ENCODE assay signal across 17 cellular contexts in the genomic region with DNA sequence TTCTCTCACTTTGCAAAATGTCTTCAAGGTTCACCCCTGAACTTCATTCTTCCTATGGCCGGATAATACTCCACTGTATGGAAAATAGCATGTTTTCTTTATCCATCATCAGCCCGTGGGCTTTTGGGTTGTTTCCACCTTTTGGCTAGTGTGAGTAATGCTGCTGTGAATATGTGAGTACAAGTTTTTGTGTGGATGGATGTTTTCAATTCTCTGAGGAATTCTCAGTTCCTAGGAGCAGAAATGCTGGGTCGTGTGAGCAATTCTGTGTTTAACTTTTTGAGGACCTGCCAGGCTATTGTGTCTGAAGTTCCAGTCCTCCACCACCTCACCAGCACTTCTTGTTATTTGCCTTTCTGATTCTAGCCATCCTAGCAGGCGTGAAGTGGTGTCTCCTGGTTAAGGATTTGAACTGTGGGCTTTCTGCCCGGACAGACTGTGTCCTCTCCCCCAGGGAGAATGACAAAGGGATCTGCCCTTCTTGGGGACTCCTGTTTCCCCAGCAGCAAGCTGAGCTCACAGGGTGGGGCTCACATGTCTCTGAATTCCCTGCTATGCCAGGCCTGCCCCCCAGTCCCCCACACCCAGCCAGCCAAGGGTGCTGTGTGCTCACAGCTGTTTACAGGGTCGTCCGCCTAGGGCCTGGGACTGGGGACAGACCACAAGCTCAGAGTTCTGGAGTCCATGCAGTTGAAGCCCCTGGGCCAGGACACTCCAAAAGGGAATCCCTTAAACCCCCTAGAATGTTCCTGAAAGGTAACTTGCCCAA.
DNase-seq lines count a peak whose midpoint lies in the region; ATAC-seq and TF ChIP-seq lines count a peak whose summit lies in the region.
"Had no signal": no experiment of that assay in that cellular context is flagged by ENCODE, and none has a peak within 500 bp of the region (broad histone marks: within the 10 kb centered on the region; RNA-seq: fewer than 3 reads in every experiment).

No MANE protein-coding gene starts in this region.

- H3K27ac ChIP-seq in right atrium auricular region (peak overlapping the region; percentile 87), mammary epithelial cell (ENCODE audit: insufficient read depth, low read depth, low read length) (no peak overlapping the region), gastroesophageal sphincter (peak overlapping the region in 3 of 4 donors; percentile 80 to 83 (median 83)), MM.1S (ENCODE audit: low read length) (no peak overlapping the region)
- H3K27ac ChIP-seq: A549 had no signal

- no peak for TF ChIP-seq CTCF in right atrium auricular region (IDR thresholded peaks at IDR 0.05)
- no peak for TF ChIP-seq CTCF in mammary epithelial cell (conservative IDR thresholded peaks at IDR 0.05 in 1 of 2, IDR thresholded peaks at IDR 0.05 in 1 of 2; ENCODE audit: extremely low read depth in 1 of 2, insufficient read depth in 1 of 2, low read depth in 1 of 2, low read length in 2 of 2)
- TF ChIP-seq CTCF in gastroesophageal sphincter (IDR thresholded peaks at IDR 0.05) = no peak
- no peak for TF ChIP-seq CTCF in MM.1S (IDR thresholded peaks at IDR 0.05; ENCODE audit: low read length)

- CTCF ChIA-PET in mammary epithelial cell (lab: Charles Lee; ENCODE audit: low non-redundant PET) = no interaction called here

- H3K4me2 ChIP-seq in mammary epithelial cell (ENCODE audit: insufficient read depth, low read depth, low read length) = no peak overlapping the region
- H3K4me2 ChIP-seq in MM.1S (ENCODE audit: low read depth, low read length) = no peak overlapping the region
- H3K4me2 ChIP-seq: A549 had no signal

- H3K9ac ChIP-seq in mammary epithelial cell (ENCODE audit: insufficient read depth, low read length) = no peak overlapping the region
- H3K9ac ChIP-seq in MM.1S (ENCODE audit: low read length) = no peak overlapping the region

- WGBS in mammary epithelial cell (ENCODE audit: low coverage, missing lambda C conversion rate) = 78% methylated on average over 7 of the region's 7 CpGs
- 26 to 35% methylated on average over 2 to 3 of the region's 7 CpGs for WGBS in gastroesophageal sphincter (ENCODE audit: low coverage in 1 of 2), 2 donors

- no peaks in the 10 kb centered on the region for H3K9me3 ChIP-seq in right atrium auricular region
- no peaks in the 10 kb centered on the region for H3K9me3 ChIP-seq in mammary epithelial cell (replicated peaks; ENCODE audit: insufficient read depth, low read length)
- no peaks in the 10 kb centered on the region for H3K9me3 ChIP-seq in gastroesophageal sphincter
- H3K9me3 ChIP-seq in MM.1S (replicated peaks; ENCODE audit: insufficient read depth, low read length) = no peaks in the 10 kb centered on the region
- H3K9me3 ChIP-seq: A549, tibial nerve had no signal

- no peak for TF ChIP-seq EP300 in gastroesophageal sphincter (IDR thresholded peaks at IDR 0.05)

- H3K9me2 ChIP-seq in MM.1S (replicated peaks; ENCODE audit: insufficient read depth, low read length) = no peaks in the 10 kb centered on the region

- H3K4me3 ChIP-seq in right atrium auricular region (no peak overlapping the region), mammary epithelial cell (replicated peaks in 1 of 3; ENCODE audit: insufficient read depth in 1 of 3, low read depth in 2 of 3, low read length in 3 of 3) (no peak overlapping the region), gastroesophageal sphincter (no peak overlapping the region), MM.1S (ENCODE audit: low read length) (no peak overlapping the region)
- H3K4me3 ChIP-seq: A549, GM12878, tibial nerve had no signal

- H3K27me3 ChIP-seq in right atrium auricular region (no peaks in the 10 kb centered on the region), mammary epithelial cell (ENCODE audit: insufficient read depth, low read length) (no peaks in the 10 kb centered on the region), gastroesophageal sphincter (no peaks in the 10 kb centered on the region), MM.1S (replicated peaks; ENCODE audit: insufficient read depth, low read length) (peaks cover 44% of the 10 kb centered on the region)
- H3K27me3 ChIP-seq: tibial nerve had no signal

- H3F3A ChIP-seq in MM.1S (ENCODE audit: insufficient read depth, low read length) = no peaks in the 10 kb centered on the region

- no TSS peak for BruUV-seq in mammary epithelial cell (replicated peaks; lab: Mats Ljungman, UMichigan)

- H2AFZ ChIP-seq in mammary epithelial cell (ENCODE audit: low read depth, low read length) = no peak overlapping the region
- no peak overlapping the region for H2AFZ ChIP-seq in MM.1S (ENCODE audit: low read length)

- H3K4me1 ChIP-seq in right atrium auricular region (peaks cover 0 to 49% of the 10 kb centered on the region in 2 donors), mammary epithelial cell (ENCODE audit: insufficient read depth, low read length) (no peaks in the 10 kb centered on the region), gastroesophageal sphincter (peaks cover 14 to 97% (median 39%) of the 10 kb centered on the region in 3 donors), MM.1S (ENCODE audit: low read length) (no peaks in the 10 kb centered on the region)

- no peak for TF ChIP-seq POLR2A in gastroesophageal sphincter (IDR thresholded peaks at IDR 0.05)

- no peak for ATAC-seq in gastroesophageal sphincter
- no peak for ATAC-seq in GM21367 (IDR thresholded peaks at IDR 0.05; ENCODE audit: unreplicated experiment)
- ATAC-seq: A549; GM12878; left colon; naive thymus-derived CD4-positive, alpha-beta T cell had no signal

- no peaks in the 10 kb centered on the region for H4K20me1 ChIP-seq in mammary epithelial cell (ENCODE audit: insufficient read depth, low read length)
- H4K20me1 ChIP-seq in MM.1S (ENCODE audit: insufficient read depth, low read length) = no peaks in the 10 kb centered on the region

- no peak for DNase-seq in right atrium auricular region (ENCODE audit: low spot score)
- no peak for DNase-seq in cardiac septum (ENCODE audit: low spot score)
- peak; percentile 82 for DNase-seq in mammary epithelial cell
- no peak for DNase-seq in SIG-M5 (lab: John Stamatoyannopoulos, UW)
- DNase-seq in MM.1S = no peak
- DNase-seq in activated gamma-delta T cell treated with Interleukin-2 at 50 U/mL for 16 hours = no peak
- DNase-seq: activated CD8-positive, alpha-beta memory T cell treated with anti-CD3 and anti-CD28 coated beads for 24 hours; activated naive CD4-positive, alpha-beta T cell treated with Interleukin-2 at 50 U/mL for 16 hours; cortex of kidney; glutamatergic neuron; left colon; naive thymus-derived CD4-positive, alpha-beta T cell had no signal

- H3K79me2 ChIP-seq in mammary epithelial cell (ENCODE audit: insufficient read depth, low read length) = no peaks in the 10 kb centered on the region
- no peaks in the 10 kb centered on the region for H3K79me2 ChIP-seq in MM.1S (ENCODE audit: low read length)

- in situ Hi-C loops in mammary epithelial cell (cut with MboI; ENCODE audit: low sequenced_read_pairs in 2 of 2) = no loop called here

- dilution Hi-C loops in mammary epithelial cell (cut with HindIII; ENCODE audit: low sequenced_read_pairs) = no loop called here

- intact Hi-C loops in cardiac septum (cut with DNase I) = no loop called here
- intact Hi-C loops in mammary epithelial cell (cut with micrococcal nuclease) = no loop called here

- H3K36me3 ChIP-seq in right atrium auricular region = no peaks in the 10 kb centered on the region
- H3K36me3 ChIP-seq in mammary epithelial cell (ENCODE audit: insufficient read depth, low read length) = no peaks in the 10 kb centered on the region
- H3K36me3 ChIP-seq in gastroesophageal sphincter = no peaks in the 10 kb centered on the region
- no peaks in the 10 kb centered on the region for H3K36me3 ChIP-seq in MM.1S (replicated peaks; ENCODE audit: insufficient read depth, low read length)
- H3K36me3 ChIP-seq: tibial nerve had no signal

Comparison
In these comparisons a context has a peak if more than half of its experiments do, and no peak if none do; other contexts are left out.
1. H3K27ac ChIP-seq: peak in right atrium auricular region (2 of 2) and gastroesophageal sphincter (3 of 4); none in mammary epithelial cell (single experiment) and MM.1S (single experiment).